Comparison of ENCODE assay signal across 1 cellular context in genomic region chrX:44873415-44874270, GRCh38.
TF ChIP-seq lines count a peak whose summit lies in the region.

No MANE protein-coding gene starts in this region.

TF ChIP-seq in neural cell, 6 proteins besides CTCF, POLR2A, EP300 and RAD21 (continued from another document):
- TF ChIP-seq, protein P1, sequence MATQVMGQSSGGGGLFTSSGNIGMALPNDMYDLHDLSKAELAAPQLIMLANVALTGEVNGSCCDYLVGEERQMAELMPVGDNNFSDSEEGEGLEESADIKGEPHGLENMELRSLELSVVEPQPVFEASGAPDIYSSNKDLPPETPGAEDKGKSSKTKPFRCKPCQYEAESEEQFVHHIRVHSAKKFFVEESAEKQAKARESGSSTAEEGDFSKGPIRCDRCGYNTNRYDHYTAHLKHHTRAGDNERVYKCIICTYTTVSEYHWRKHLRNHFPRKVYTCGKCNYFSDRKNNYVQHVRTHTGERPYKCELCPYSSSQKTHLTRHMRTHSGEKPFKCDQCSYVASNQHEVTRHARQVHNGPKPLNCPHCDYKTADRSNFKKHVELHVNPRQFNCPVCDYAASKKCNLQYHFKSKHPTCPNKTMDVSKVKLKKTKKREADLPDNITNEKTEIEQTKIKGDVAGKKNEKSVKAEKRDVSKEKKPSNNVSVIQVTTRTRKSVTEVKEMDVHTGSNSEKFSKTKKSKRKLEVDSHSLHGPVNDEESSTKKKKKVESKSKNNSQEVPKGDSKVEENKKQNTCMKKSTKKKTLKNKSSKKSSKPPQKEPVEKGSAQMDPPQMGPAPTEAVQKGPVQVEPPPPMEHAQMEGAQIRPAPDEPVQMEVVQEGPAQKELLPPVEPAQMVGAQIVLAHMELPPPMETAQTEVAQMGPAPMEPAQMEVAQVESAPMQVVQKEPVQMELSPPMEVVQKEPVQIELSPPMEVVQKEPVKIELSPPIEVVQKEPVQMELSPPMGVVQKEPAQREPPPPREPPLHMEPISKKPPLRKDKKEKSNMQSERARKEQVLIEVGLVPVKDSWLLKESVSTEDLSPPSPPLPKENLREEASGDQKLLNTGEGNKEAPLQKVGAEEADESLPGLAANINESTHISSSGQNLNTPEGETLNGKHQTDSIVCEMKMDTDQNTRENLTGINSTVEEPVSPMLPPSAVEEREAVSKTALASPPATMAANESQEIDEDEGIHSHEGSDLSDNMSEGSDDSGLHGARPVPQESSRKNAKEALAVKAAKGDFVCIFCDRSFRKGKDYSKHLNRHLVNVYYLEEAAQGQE (IDR thresholded peaks at IDR 0.05; ENCODE audit: borderline replicate concordance), result peak; percentile 5
- TF ChIP-seq SMC3 (conservative IDR thresholded peaks at IDR 0.05; ENCODE audit: poor library complexity) (no peak), TAF1 (IDR thresholded peaks at IDR 0.05; ENCODE audit: low read depth) (no peak), POLR2AphosphoS5 (IDR thresholded peaks at IDR 0.05) (no peak), MXI1 (conservative IDR thresholded peaks at IDR 0.05; ENCODE audit: poor library complexity, severe bottlenecking) (peak; percentile 31)
